ENCODE assay signal across 11 cellular contexts in the genomic region with DNA sequence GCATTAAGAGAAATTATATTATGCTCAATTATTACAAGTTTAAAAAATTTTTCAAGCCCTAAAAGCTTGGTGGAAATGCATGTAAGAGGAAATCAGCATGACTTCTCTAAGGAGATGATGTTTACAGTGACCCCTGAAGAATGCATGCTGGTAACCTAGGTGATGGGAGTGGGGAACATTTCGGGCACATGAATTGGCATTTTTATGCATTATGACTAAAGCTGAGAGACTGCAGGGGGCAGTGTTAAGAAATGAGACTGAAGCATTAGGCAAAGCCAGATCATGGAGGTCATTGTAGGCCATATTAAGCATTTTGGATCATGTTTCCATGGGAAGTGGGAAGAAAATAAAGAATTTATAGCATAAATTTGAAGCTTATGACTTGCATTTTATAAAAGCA.
DNase-seq lines count a peak whose midpoint lies in the region; ATAC-seq, FAIRE-seq and TF ChIP-seq lines count a peak whose summit lies in the region.
"Had no signal": no experiment of that assay in that cellular context is flagged by ENCODE, and none has a peak within 500 bp of the region (broad histone marks: within the 10 kb centered on the region; RNA-seq: fewer than 3 reads in every experiment).

No MANE protein-coding gene starts in this region.

- no peak for FAIRE-seq in keratinocyte (lab: Jason Lieb, UNC)

- CTCF ChIA-PET in BJ (lab: Yijun Ruan, JAX) = interaction anchor here (0.9 to 1.8 kb wide), 5 partner anchors 9 to 423 kb away, joined by 3 to 5 read pairs (median 4); no protein-coding TSS in a partner anchor
- CTCF ChIA-PET in activated naive CD4-positive, alpha-beta T cell treated with anti-CD3 and anti-CD28 coated beads, Interleukin-2, amount 10 ng/mL, durations not matched to agents 7 days and 5 days (lab: Charles Lee) = interaction anchor here (0.6 kb wide), 1 partner anchor 19 kb away, joined by 4 read pairs; no protein-coding TSS in a partner anchor

- H3K27me3 Mint-ChIP-seq in brain = peaks cover 2% of the 10 kb centered on the region
- no peaks in the 10 kb centered on the region for H3K27me3 Mint-ChIP-seq in activated naive CD4-positive, alpha-beta T cell treated with anti-CD3 and anti-CD28 coated beads, Interleukin-2, amount 10 ng/mL, durations not matched to agents 7 days and 5 days

- H2AFZ ChIP-seq in Karpas-422 (ENCODE audit: low read length) = no peak overlapping the region
- H2AFZ ChIP-seq in keratinocyte (ENCODE audit: control insufficient read depth, low read length) = no peak overlapping the region

- no peaks in the 10 kb centered on the region for H3K9me1 ChIP-seq in keratinocyte (ENCODE audit: control insufficient read depth, extremely low read depth, insufficient read depth, low read length)

- H3K4me2 ChIP-seq in Karpas-422 (ENCODE audit: low read depth, low read length, poor library complexity, severe bottlenecking) (no peak overlapping the region), keratinocyte (ENCODE audit: control insufficient read depth, extremely low read depth, insufficient read depth, low read depth, low read length) (no peak overlapping the region)

- POLR2A ChIA-PET in BJ (lab: Charles Lee) = no interaction called here

- no peaks in the 10 kb centered on the region for H3K36me3 ChIP-seq in BJ (ENCODE audit: control insufficient read depth, insufficient read depth, low read length)
- H3K36me3 ChIP-seq in Karpas-422 (ENCODE audit: insufficient read depth, low read length) = no peaks in the 10 kb centered on the region
- H3K36me3 ChIP-seq in keratinocyte (ENCODE audit: control insufficient read depth in 2 of 2, extremely low read depth in 1 of 2, insufficient read depth in 2 of 2, low read length in 2 of 2) = no peaks in the 10 kb centered on the region

- no peaks in the 10 kb centered on the region for H3K79me2 ChIP-seq in Karpas-422 (ENCODE audit: low read length)
- no peaks in the 10 kb centered on the region for H3K79me2 ChIP-seq in keratinocyte (ENCODE audit: control insufficient read depth, insufficient read depth, low read length)

- H3K27me3 ChIP-seq in BJ (ENCODE audit: control insufficient read depth, insufficient read depth, low read length) = no peaks in the 10 kb centered on the region
- no peaks in the 10 kb centered on the region for H3K27me3 ChIP-seq in Karpas-422 (ENCODE audit: low read length)
- H3K27me3 ChIP-seq in keratinocyte (ENCODE audit: control insufficient read depth, extremely low read depth, insufficient read depth, low read length) = no peaks in the 10 kb centered on the region

- H3K4me1 ChIP-seq in Karpas-422 (ENCODE audit: low read length) = no peaks in the 10 kb centered on the region
- H3K4me1 ChIP-seq in keratinocyte (ENCODE audit: control insufficient read depth, extremely low read depth, insufficient read depth, low read length) = peaks cover 20% of the 10 kb centered on the region

- H3K36me3 Mint-ChIP-seq in brain = no peaks in the 10 kb centered on the region
- no peaks in the 10 kb centered on the region for H3K36me3 Mint-ChIP-seq in activated naive CD4-positive, alpha-beta T cell treated with anti-CD3 and anti-CD28 coated beads, Interleukin-2, amount 10 ng/mL, durations not matched to agents 7 days and 5 days

- TF ChIP-seq CTCF in BJ (IDR thresholded peaks at IDR 0.05; ENCODE audit: insufficient read depth, low read depth, low read length) = peak; percentile 24; the same call in 1 of the 2 replicates
- TF ChIP-seq CTCF in brain (conservative IDR thresholded peaks at IDR 0.05) = peak; percentile 12 to 35
- TF ChIP-seq CTCF in keratinocyte (optimal IDR thresholded peaks at IDR 0.05 in 1 of 3, IDR thresholded peaks at IDR 0.05 in 1 of 3, conservative IDR thresholded peaks at IDR 0.05 in 1 of 3; ENCODE audit: extremely low read depth in 1 of 3, insufficient read depth in 2 of 3, low read length in 3 of 3) = peak in 2 of 3 experiments; percentile 9 to 27
- TF ChIP-seq CTCF in lower leg skin (IDR thresholded peaks at IDR 0.05) = no peak

- H3K9me3 ChIP-seq in Karpas-422 (ENCODE audit: low read length) = no peaks in the 10 kb centered on the region
- H3K9me3 ChIP-seq in keratinocyte (ENCODE audit: control insufficient read depth, low read depth, low read length) = no peaks in the 10 kb centered on the region

- H3K9me3 Mint-ChIP-seq in brain = peaks cover 0 to 4% (median 0%) of the 10 kb centered on the region in 5 experiments
- H3K9me3 Mint-ChIP-seq in activated naive CD4-positive, alpha-beta T cell treated with anti-CD3 and anti-CD28 coated beads, Interleukin-2, amount 10 ng/mL, durations not matched to agents 7 days and 5 days = no peaks in the 10 kb centered on the region

- dilution Hi-C loops in keratinocyte (cut with MboI; ENCODE audit: extremely low pct_ligation_motif_present, low sequenced_read_pairs) = no loop called here

- intact Hi-C loops in lower leg skin (cut with DNase I; ENCODE audit: low total_unique reads) = no loop called here

- no peak for TF ChIP-seq POLR2A in lower leg skin (IDR thresholded peaks at IDR 0.05)

- peaks cover 35% of the 10 kb centered on the region for H3K4me1 Mint-ChIP-seq in brain
- no peaks in the 10 kb centered on the region for H3K4me1 Mint-ChIP-seq in activated naive CD4-positive, alpha-beta T cell treated with anti-CD3 and anti-CD28 coated beads, Interleukin-2, amount 10 ng/mL, durations not matched to agents 7 days and 5 days

- H3K9me2 ChIP-seq in Karpas-422 (replicated peaks; ENCODE audit: insufficient read depth, low read length) = no peaks in the 10 kb centered on the region

- H3K4me3 ChIP-seq in BJ (ENCODE audit: low read depth, low read length) (no peak overlapping the region), Karpas-422 (ENCODE audit: low read length) (no peak overlapping the region), keratinocyte (ENCODE audit: control insufficient read depth in 2 of 3, extremely low read depth in 1 of 3, insufficient read depth in 2 of 3, low read depth in 1 of 3, low read length in 3 of 3) (no peak overlapping the region), lower leg skin (ENCODE audit: low read depth, poor library complexity, severe bottlenecking) (no peak overlapping the region)

- peak overlapping the region in 1 of 5 experiments; percentile 73 for H3K27ac Mint-ChIP-seq in brain
- no peak overlapping the region for H3K27ac Mint-ChIP-seq in activated naive CD4-positive, alpha-beta T cell treated with anti-CD3 and anti-CD28 coated beads, Interleukin-2, amount 10 ng/mL, durations not matched to agents 7 days and 5 days

- no peak for DNase-seq in BJ (ENCODE audit: low read depth)
- DNase-seq in Karpas-422 = peak; percentile 67
- no peak for DNase-seq in keratinocyte (ENCODE audit: low read depth, low spot score)
- no peak for DNase-seq in NCI-H345 treated with DMSO at 0.1 percent for 48 hours (lab: John Stamatoyannopoulos, UW; ENCODE audit: unreplicated experiment)
- no peak for DNase-seq in lower leg skin (ENCODE audit: low spot score in 2 of 2)
- no peak for DNase-seq in activated naive CD4-positive, alpha-beta T cell treated with anti-CD3 and anti-CD28 coated beads, Interleukin-2, amount 10 ng/mL, durations not matched to agents 7 days and 5 days
- DNase-seq: cortex of kidney; NCI-H1436 treated with DMSO at 0.1 percent for 48 hours; stimulated activated CD4-positive, alpha-beta T cell treated with anti-CD3 and anti-CD28 coated beads, Interleukin-15, amount 100 ng/mL, for 24 hours had no signal

- H4K20me1 ChIP-seq in Karpas-422 (ENCODE audit: insufficient read depth, low read depth, low read length) = no peaks in the 10 kb centered on the region
- H4K20me1 ChIP-seq in keratinocyte (ENCODE audit: control insufficient read depth, extremely low read depth, insufficient read depth, low read length) = no peaks in the 10 kb centered on the region

- ATAC-seq in GM21825 (IDR thresholded peaks at IDR 0.05; ENCODE audit: unreplicated experiment) = no peak

- H3K4me3 Mint-ChIP-seq in brain = no peak overlapping the region
- no peak overlapping the region for H3K4me3 Mint-ChIP-seq in activated naive CD4-positive, alpha-beta T cell treated with anti-CD3 and anti-CD28 coated beads, Interleukin-2, amount 10 ng/mL, durations not matched to agents 7 days and 5 days

- H3K27ac ChIP-seq in Karpas-422 (ENCODE audit: low read length) (no peak overlapping the region), keratinocyte (ENCODE audit: control insufficient read depth, insufficient read depth, low read length) (peak overlapping the region; percentile 59)

- H3K9ac ChIP-seq in Karpas-422 (ENCODE audit: low read length) (no peak overlapping the region), keratinocyte (ENCODE audit: control insufficient read depth, extremely low read depth, insufficient read depth, low read length) (no peak overlapping the region)

- 78 to 92% methylated on average over 1 of the region's 1 CpG for WGBS in lower leg skin, 2 donors

Comparison
In these comparisons a context has a peak if more than half of its experiments do, and no peak if none do; other contexts are left out.
1. CTCF ChIP-seq: peak in BJ (single experiment), brain (2 of 2) and keratinocyte (2 of 3); none in lower leg skin (0 of 3).